13 cellular contexts compared by ENCODE assay signal in genomic region chr5:71719092-71719964, GRCh38. TPM values are rescaled to one million over a fixed set of nuclear protein-coding genes. Genes with fewer than 3 reads are reported as not detected.
A peak's percentile ranks its signal among the peaks of the same experiment; 100 is the strongest.
DNase-seq lines count a peak whose midpoint lies in the region; ATAC-seq, FAIRE-seq and TF ChIP-seq lines count a peak whose summit lies in the region.
"Had no signal": no experiment of that assay in that cellular context is flagged by ENCODE, and none has a peak within 500 bp of the region (broad histone marks: within the 10 kb centered on the region; RNA-seq: fewer than 3 reads in every experiment).

CARTPT (plus strand) TSS chr5:71719275; CDS start chr5:71719294, 19 bp downstream.

- TF ChIP-seq CTCF in A673 (conservative IDR thresholded peaks at IDR 0.05; ENCODE audit: low read depth, low read length), result no peak
- TF ChIP-seq CTCF in H9 (conservative IDR thresholded peaks at IDR 0.05), result no peak
- TF ChIP-seq CTCF in astrocyte of the spinal cord (IDR thresholded peaks at IDR 0.05; ENCODE audit: low read depth, low read length), result no peak
- TF ChIP-seq CTCF in kidney (IDR thresholded peaks at IDR 0.05; ENCODE audit: borderline replicate concordance, extremely low read depth, insufficient read depth), result no peak

- peaks cover 95% of the 10 kb centered on the region for H3K27me3 ChIP-seq in A673 (replicated peaks; ENCODE audit: insufficient read depth, low read depth, low read length, poor library complexity)
- H3K27me3 ChIP-seq in H9 (ENCODE audit: insufficient read depth, low read length), result peaks cover 19% of the 10 kb centered on the region

- peak; percentile 38 for DNase-seq in A673 (ENCODE audit: low spot score)
- peak; percentile 79 for DNase-seq in H9
- DNase-seq in astrocyte of the spinal cord (ENCODE audit: low read depth, low spot score), result peak; percentile 16
- DNase-seq in iPS-NIHi7 (ENCODE audit: extremely low spot score), result peak; percentile 88
- no peak for DNase-seq in effector memory CD8-positive, alpha-beta T cell
- no peak for DNase-seq in kidney
- no peak for DNase-seq in NK-92 (lab: John Stamatoyannopoulos, UW; ENCODE audit: unreplicated experiment)
- DNase-seq: activated T-cell treated with anti-CD3 and anti-CD28 coated beads, Interleukin-2, amount 50 U/mL, for 1 hour; NCI-H510A had no signal

- no peak within 1 kb of the TSS for H2BK20ac ChIP-seq in H9 (ENCODE audit: low read depth, low read length, poor library complexity, severe bottlenecking)

- H3K79me2 ChIP-seq in H9 (ENCODE audit: insufficient read depth, low read length), result no peaks in the 10 kb centered on the region

- FAIRE-seq in kidney (lab: Jason Lieb, UNC), result no peak
- FAIRE-seq: H54 had no signal

- no peak within 1 kb of the TSS for H2BK5ac ChIP-seq in H9 (ENCODE audit: insufficient read length, low read length)

- no peak within 1 kb of the TSS for H4K5ac ChIP-seq in H9 (ENCODE audit: insufficient read length, low read depth, low read length)

- H2BK15ac ChIP-seq in H9 (ENCODE audit: low read depth, low read length), result no peak within 1 kb of the TSS

- no TSS peak for BruUV-seq in A673 (replicated peaks; lab: Mats Ljungman, UMichigan)

- H3K23me2 ChIP-seq in H9 (ENCODE audit: insufficient read length, low read depth, low read length, poor library complexity, severe bottlenecking), result peaks cover 8% of the 10 kb centered on the region

- H3K4me1 Mint-ChIP-seq in H9, result peaks cover 7 to 12% of the 10 kb centered on the region in 2 experiments
- H3K4me1 Mint-ChIP-seq in effector memory CD8-positive, alpha-beta T cell (ENCODE audit: low read depth in 2 of 2), result peaks cover 0 to 5% of the 10 kb centered on the region in 2 donors

- H2BK120ac ChIP-seq in H9 (ENCODE audit: low read depth, low read length, poor library complexity, severe bottlenecking), result no peak within 1 kb of the TSS

- POLR2A ChIA-PET in A673 (lab: Charles Lee; ENCODE audit: low non-redundant PET), result no interaction called here

- no peak within 1 kb of the TSS for H3K27ac ChIP-seq in A673 (ENCODE audit: low read depth, low read length, poor library complexity, severe bottlenecking)
- no peak within 1 kb of the TSS for H3K27ac ChIP-seq in H9 (ENCODE audit: insufficient read length, low read depth, low read length)
- no peak within 1 kb of the TSS for H3K27ac ChIP-seq in kidney (ENCODE audit: low read depth in 2 of 2, low read length in 2 of 2)

- no peak for ATAC-seq in effector memory CD8-positive, alpha-beta T cell (replicated peaks)
- ATAC-seq in GM19035 (IDR thresholded peaks at IDR 0.05; ENCODE audit: unreplicated experiment), result no peak

- no peak within 1 kb of the TSS for H2AK5ac ChIP-seq in H9 (ENCODE audit: insufficient read length, low read length)

- H2BK12ac ChIP-seq in H9 (ENCODE audit: insufficient read length, low read depth, low read length), result no peak within 1 kb of the TSS

- no peaks in the 10 kb centered on the region for H3K79me1 ChIP-seq in H9 (ENCODE audit: insufficient read depth, low read depth, low read length, poor library complexity, severe bottlenecking)

- no peak within 1 kb of the TSS for H3K4me3 ChIP-seq in A673 (ENCODE audit: low read depth, low read length, poor library complexity, severe bottlenecking)
- no peak within 1 kb of the TSS for H3K4me3 ChIP-seq in astrocyte of the spinal cord (ENCODE audit: low read depth, low read length)
- H3K4me3 ChIP-seq in kidney (ENCODE audit: low read length in 2 of 2), result no peak within 1 kb of the TSS
- H3K4me3 ChIP-seq: lung had no signal

- no peaks in the 10 kb centered on the region for H3K9me3 Mint-ChIP-seq in H9
- no peaks in the 10 kb centered on the region for H3K9me3 Mint-ChIP-seq in effector memory CD8-positive, alpha-beta T cell

- H3K4me3 Mint-ChIP-seq in H9, result peak within 1 kb of the TSS; percentile 44 to 74
- H3K4me3 Mint-ChIP-seq in effector memory CD8-positive, alpha-beta T cell, result no peak within 1 kb of the TSS
- H3K4me3 Mint-ChIP-seq: T-helper 1 cell treated with Interleukin-12 subunit alpha and Interleukin-12 subunit beta and Interleukin-4 antibody, amounts not matched to agents 30 μg/mL and 1 μg/mL, for 36 hours had no signal

- H3K9me3 ChIP-seq in A673 (ENCODE audit: low read depth, low read length, poor library complexity, severe bottlenecking) (no peaks in the 10 kb centered on the region), H9 (ENCODE audit: control insufficient read depth, low read depth, low read length) (no peaks in the 10 kb centered on the region), kidney (ENCODE audit: control insufficient read depth in 1 of 2, low read length in 2 of 2) (no peaks in the 10 kb centered on the region)

- H3K27ac Mint-ChIP-seq in H9, result no peak within 1 kb of the TSS; a peak in 1 of 7 replicates
- H3K27ac Mint-ChIP-seq in effector memory CD8-positive, alpha-beta T cell, result no peak within 1 kb of the TSS
- H3K27ac Mint-ChIP-seq: T-helper 1 cell treated with Interleukin-12 subunit alpha and Interleukin-12 subunit beta and Interleukin-4 antibody, amounts not matched to agents 30 μg/mL and 1 μg/mL, for 36 hours had no signal

- no CpG with 5 or more reads among the region's 63 CpGs for WGBS in H9 (ENCODE audit: extremely low coverage, insufficient read length, low lambda C conversion rate)

- no peak within 1 kb of the TSS for H4K91ac ChIP-seq in H9 (ENCODE audit: insufficient read length, low read depth, low read length)

- peak within 1 kb of the TSS; percentile 63 for H3K4me2 ChIP-seq in H9 (ENCODE audit: insufficient read depth, insufficient read length, low read length)

- no peak within 1 kb of the TSS for H3K14ac ChIP-seq in H9 (ENCODE audit: insufficient read depth, low read length)

- H3K27me3 Mint-ChIP-seq in H9 (ENCODE audit: low read depth), result peaks cover 86% of the 10 kb centered on the region
- H3K27me3 Mint-ChIP-seq in effector memory CD8-positive, alpha-beta T cell, result peaks cover 73 to 85% of the 10 kb centered on the region in 2 donors

- H3T11ph ChIP-seq in H9 (ENCODE audit: low read length), result no peak within 1 kb of the TSS

- H3K36me3 Mint-ChIP-seq in H9 (ENCODE audit: insufficient read depth in 1 of 3, low read depth in 3 of 3), result no peaks in the 10 kb centered on the region; a peak in 1 of 7 replicates
- no peaks in the 10 kb centered on the region for H3K36me3 Mint-ChIP-seq in effector memory CD8-positive, alpha-beta T cell (ENCODE audit: insufficient read depth)

- CTCF ChIA-PET in A673 (lab: Charles Lee), result no interaction called here

- H4K8ac ChIP-seq in H9 (replicated peaks; ENCODE audit: insufficient read length, low read depth, low read length), result no peak within 1 kb of the TSS

- H3K9ac ChIP-seq in H9 (ENCODE audit: extremely low read depth, insufficient read length, low read length) (no peak within 1 kb of the TSS), kidney (ENCODE audit: low read length in 2 of 2) (no peak within 1 kb of the TSS)

- no peak within 1 kb of the TSS for H3K4ac ChIP-seq in H9 (ENCODE audit: low read depth, low read length)

- in situ Hi-C loops in astrocyte of the spinal cord (cut with HindIII; ENCODE audit: low sequenced_read_pairs), result no loop called here

- no peak within 1 kb of the TSS for H3K56ac ChIP-seq in H9 (ENCODE audit: insufficient read length, low read depth, low read length)

- intact Hi-C loops in A673 (cut with micrococcal nuclease; ENCODE audit: unreplicated experiment) (no loop called here), kidney (cut with DNase I) (no loop called here)

- H3K36me3 ChIP-seq in A673 (ENCODE audit: insufficient read depth, low read length, poor library complexity, severe bottlenecking), result no peaks in the 10 kb centered on the region
- no peaks in the 10 kb centered on the region for H3K36me3 ChIP-seq in kidney (ENCODE audit: control insufficient read depth in 1 of 2, insufficient read depth in 2 of 2, low read length in 2 of 2)

- no peaks in the 10 kb centered on the region for H4K20me1 ChIP-seq in H9 (ENCODE audit: control insufficient read depth, insufficient read depth, insufficient read length)

- H3K23ac ChIP-seq in H9 (ENCODE audit: insufficient read length, low read depth, low read length), result no peak within 1 kb of the TSS

- H3K4me1 ChIP-seq in A673 (ENCODE audit: insufficient read depth, low read length, poor library complexity, severe bottlenecking), result no peaks in the 10 kb centered on the region
- H3K4me1 ChIP-seq in H9 (ENCODE audit: insufficient read depth, low read length), result no peaks in the 10 kb centered on the region
- no peaks in the 10 kb centered on the region for H3K4me1 ChIP-seq in kidney (ENCODE audit: control insufficient read depth in 1 of 2, insufficient read depth in 1 of 2, low read depth in 1 of 2, low read length in 2 of 2)

- H2AFZ ChIP-seq in H9 (ENCODE audit: low read length), result no peak within 1 kb of the TSS

- H3K18ac ChIP-seq in H9 (ENCODE audit: insufficient read length, low read depth, low read length), result no peak within 1 kb of the TSS

RNA-seq across cellular contexts. Expression of gene CARTPT, which starts in this region (rescaled TPM):
- total RNA-seq in A673 (2021), result not detected in 2 replicates
- total RNA-seq in H9 (2021), result not detected in 2 replicates
- total RNA-seq in kidney, result not detected
- polyA plus RNA-seq in kidney (ENCODE audit: insufficient read depth, low read depth, low replicate concordance), result not detected
- total RNA-seq: lung had no signal
- polyA plus RNA-seq: lung had no signal

Comparison
In these comparisons a context has a peak if more than half of its experiments do, and no peak if none do; other contexts are left out.
1. Peak in DNase-seq in A673; RNA of the gene not detected or under 1 TPM.
2. Peak in DNase-seq and H3K4me2 ChIP-seq in H9; RNA of the gene not detected or under 1 TPM.
3. DNase-seq: peak in astrocyte of the spinal cord (single experiment) and iPS-NIHi7 (single experiment); none in effector memory CD8-positive, alpha-beta T cell (0 of 3), kidney (single experiment) and NK-92 (single experiment).
4. H3K4me3 Mint-ChIP-seq: peak in H9 (2 of 2); none in effector memory CD8-positive, alpha-beta T cell (0 of 2).